8 cellular contexts compared by ENCODE assay signal in genomic region chr15:77542491-77543001, GRCh38.
DNase-seq lines count a peak whose midpoint lies in the region; ATAC-seq, FAIRE-seq and TF ChIP-seq lines count a peak whose summit lies in the region.

No MANE protein-coding gene starts in this region.

- peak overlapping the region; percentile 77 for H3K4me3 Mint-ChIP-seq in activated CD8-positive, alpha-beta T cell treated with anti-CD3 and anti-CD28 coated beads, Interleukin-2, amount 10 ng/mL, durations not matched to agents 7 days and 5 days

- in situ Hi-C loops in HepG2 (cut with HindIII; ENCODE audit: extremely low pct_ligation_motif_present, low pct_unique_long_range_greater_than_20kb) (loop anchor here (5.0 kb wide), 3 partner anchors 40 to 435 kb away; no protein-coding TSS in a partner anchor), GM13977 (cut with MboI; ENCODE audit: low pct_unique_long_range_greater_than_20kb, low sequenced_read_pairs, unreplicated experiment) (loop anchor here (10.0 kb wide), 1 partner anchor 428 kb away; no protein-coding TSS in a partner anchor)

- no peak for TF ChIP-seq RAD21 in HepG2 (CRISPR knock-in tag; IDR thresholded peaks at IDR 0.05)

- no peak overlapping the region for H3K27ac ChIP-seq in HepG2 (ENCODE audit: extremely low read length, insufficient read depth, low read length)
- no peak overlapping the region for H3K27ac ChIP-seq in right lobe of liver
- no peak overlapping the region for H3K27ac ChIP-seq in kidney (ENCODE audit: low read depth in 2 of 2, low read length in 2 of 2)
- H3K27ac ChIP-seq in vagina: peak overlapping the region; percentile 72

- DNase-seq in HepG2 (ENCODE audit: low spot score) (no peak), right lobe of liver (no peak), kidney (no peak), vagina (ENCODE audit: extremely low spot score in 2 of 2) (no peak), GM13977 (ENCODE audit: low spot score) (no peak)
- no peak for DNase-seq in activated CD8-positive, alpha-beta T cell treated with anti-CD3 and anti-CD28 coated beads, Interleukin-2, amount 10 ng/mL, durations not matched to agents 7 days and 5 days

- CTCF ChIA-PET in HepG2 (lab: Yijun Ruan, JAX; ENCODE audit: low intra/inter-chr PET ratio, low total read pairs): interaction anchor here (0.7 to 2.4 kb wide), 5 partner anchors 46 to 518 kb away, joined by 3 to 15 read pairs (median 8); no protein-coding TSS in a partner anchor
- CTCF ChIA-PET in activated CD8-positive, alpha-beta T cell treated with anti-CD3 and anti-CD28 coated beads, Interleukin-2, amount 10 ng/mL, durations not matched to agents 7 days and 5 days (lab: Charles Lee): interaction anchor here (0.7 to 8.1 kb wide), 70 partner anchors 8 to 675 kb away, joined by 3 to 216 read pairs (median 5); partner anchors contain the start of genes HMG20A, RCN2 and SCAPER

- H3K4me3 ChIP-seq in HepG2 (replicated peaks in 1 of 3; ENCODE audit: insufficient read depth in 1 of 3, low read depth in 2 of 3, low read length in 3 of 3): peak overlapping the region; percentile 51 to 75 (median 52)
- H3K4me3 ChIP-seq in right lobe of liver: no peak overlapping the region
- H3K4me3 ChIP-seq in kidney (ENCODE audit: low read length in 2 of 2): peak overlapping the region; percentile 55 to 56
- H3K4me3 ChIP-seq in vagina: peak overlapping the region; percentile 31 to 37

- H3K9me3 ChIP-seq in HepG2 (ENCODE audit: low read length) (no peaks in the 10 kb centered on the region), right lobe of liver (no peaks in the 10 kb centered on the region), kidney (ENCODE audit: control insufficient read depth in 1 of 2, low read length in 2 of 2) (no peaks in the 10 kb centered on the region), vagina (no peaks in the 10 kb centered on the region)

- BruUV-seq in HepG2 (replicated peaks; lab: Mats Ljungman, UMichigan): no TSS peak

- H3K9ac ChIP-seq in HepG2 (ENCODE audit: insufficient read depth, low read depth, low read length) (peak overlapping the region; percentile 58; the same call in 1 of the 2 replicates), kidney (ENCODE audit: low read length in 2 of 2) (peak overlapping the region in 1 of 2 donors; percentile 69)

- TF ChIP-seq EP300 in HepG2 (IDR thresholded peaks at IDR 0.05; ENCODE audit: low read depth in 2 of 2, low read length in 2 of 2) (no peak), HepG2 (CRISPR knock-in tag; IDR thresholded peaks at IDR 0.05; ENCODE audit: borderline replicate concordance) (no peak)

- peak; percentile 8; the same call in 2 of the 3 replicates for ATAC-seq in HepG2
- ATAC-seq in right lobe of liver: no peak
- ATAC-seq in activated CD8-positive, alpha-beta T cell treated with anti-CD3 and anti-CD28 coated beads, Interleukin-2, amount 10 ng/mL, durations not matched to agents 7 days and 5 days: no peak
- ATAC-seq in GM21423 (IDR thresholded peaks at IDR 0.05; ENCODE audit: unreplicated experiment): no peak
- ATAC-seq in HG03045 (IDR thresholded peaks at IDR 0.05; ENCODE audit: unreplicated experiment): no peak

- H3K36me3 ChIP-seq in HepG2 (replicated peaks in 1 of 2; ENCODE audit: control insufficient read depth in 1 of 2, insufficient read depth in 2 of 2, low read length in 2 of 2) (no peaks in the 10 kb centered on the region), right lobe of liver (no peaks in the 10 kb centered on the region), kidney (ENCODE audit: control insufficient read depth in 1 of 2, insufficient read depth in 2 of 2, low read length in 2 of 2) (no peaks in the 10 kb centered on the region), vagina (no peaks in the 10 kb centered on the region)

- H3K4me1 Mint-ChIP-seq in activated CD8-positive, alpha-beta T cell treated with anti-CD3 and anti-CD28 coated beads, Interleukin-2, amount 10 ng/mL, durations not matched to agents 7 days and 5 days (ENCODE audit: low read depth): peaks cover 11% of the 10 kb centered on the region

- no peaks in the 10 kb centered on the region for H3K79me2 ChIP-seq in HepG2 (ENCODE audit: insufficient read depth, low read length)

- H3K27me3 ChIP-seq in HepG2 (ENCODE audit: control insufficient read depth in 1 of 2, insufficient read depth in 2 of 2, low read length in 2 of 2) (peaks cover 6 to 13% of the 10 kb centered on the region in 2 experiments; a peak in 3 of 5 replicates), right lobe of liver (no peaks in the 10 kb centered on the region), vagina (no peaks in the 10 kb centered on the region)

- POLR2A ChIA-PET in HepG2 (lab: Yijun Ruan, JAX): interaction anchor here (1.5 to 2.1 kb wide), 2 partner anchors 10 to 15 kb away, joined by 4 to 11 read pairs; no protein-coding TSS in a partner anchor
- POLR2A ChIA-PET in activated CD8-positive, alpha-beta T cell treated with anti-CD3 and anti-CD28 coated beads, Interleukin-2, amount 10 ng/mL, durations not matched to agents 7 days and 5 days (lab: Charles Lee): interaction anchor here (1.1 kb wide), 1 partner anchor 132 kb away, joined by 4 read pairs; no protein-coding TSS in a partner anchor

- no peaks in the 10 kb centered on the region for H3K9me3 Mint-ChIP-seq in activated CD8-positive, alpha-beta T cell treated with anti-CD3 and anti-CD28 coated beads, Interleukin-2, amount 10 ng/mL, durations not matched to agents 7 days and 5 days (ENCODE audit: insufficient read depth)

- TF ChIP-seq POLR2A in HepG2 (IDR thresholded peaks at IDR 0.05; ENCODE audit: insufficient read depth in 1 of 2, low read depth in 2 of 2, low read length in 2 of 2): no peak
- no peak for TF ChIP-seq POLR2A in right lobe of liver (IDR thresholded peaks at IDR 0.05)
- no peak for TF ChIP-seq POLR2A in vagina (IDR thresholded peaks at IDR 0.05)

- H3K4me1 ChIP-seq in HepG2 (ENCODE audit: insufficient read depth, low read length) (peaks cover 23% of the 10 kb centered on the region), right lobe of liver (peaks cover 0 to 6% (median 0%) of the 10 kb centered on the region in 4 donors), kidney (ENCODE audit: control insufficient read depth in 1 of 2, insufficient read depth in 1 of 2, low read depth in 1 of 2, low read length in 2 of 2) (peaks cover 3 to 5% of the 10 kb centered on the region in 2 donors), vagina (peaks cover 47% of the 10 kb centered on the region)

- no peaks in the 10 kb centered on the region for H3K27me3 Mint-ChIP-seq in activated CD8-positive, alpha-beta T cell treated with anti-CD3 and anti-CD28 coated beads, Interleukin-2, amount 10 ng/mL, durations not matched to agents 7 days and 5 days (ENCODE audit: low read depth)

- no peak overlapping the region for H3K27ac Mint-ChIP-seq in activated CD8-positive, alpha-beta T cell treated with anti-CD3 and anti-CD28 coated beads, Interleukin-2, amount 10 ng/mL, durations not matched to agents 7 days and 5 days

- H4K20me1 ChIP-seq in HepG2 (ENCODE audit: insufficient read depth, low read length): no peaks in the 10 kb centered on the region

- peak overlapping the region; percentile 97 for H3K4me2 ChIP-seq in HepG2 (ENCODE audit: low read depth, low read length)

- intact Hi-C loops in HepG2 (cut with micrococcal nuclease; ENCODE audit: unreplicated experiment): loop anchor here (2.0 to 5.0 kb wide), 4 partner anchors 46 to 425 kb away; partner anchors contain the start of gene LINGO1
- intact Hi-C loops in right lobe of liver (cut with DNase I): loop anchor here in 1 of 2 donors (10.0 kb wide), 1 partner anchor 518 kb away; no protein-coding TSS in a partner anchor
- intact Hi-C loops in kidney (cut with DNase I): loop anchor here (5.0 to 10.0 kb wide), 2 partner anchors 428 to 520 kb away; no protein-coding TSS in a partner anchor
- intact Hi-C loops in vagina (cut with DNase I): loop anchor here (10.0 kb wide), 1 partner anchor 428 kb away; no protein-coding TSS in a partner anchor

- H2AFZ ChIP-seq in HepG2 (ENCODE audit: low read length): no peak overlapping the region

- FAIRE-seq in HepG2 (lab: Jason Lieb, UNC) (no peak), kidney (lab: Jason Lieb, UNC) (no peak)

- H3K36me3 Mint-ChIP-seq in activated CD8-positive, alpha-beta T cell treated with anti-CD3 and anti-CD28 coated beads, Interleukin-2, amount 10 ng/mL, durations not matched to agents 7 days and 5 days (ENCODE audit: low read depth): no peaks in the 10 kb centered on the region

- TF ChIP-seq CTCF in HepG2 (CRISPR knock-in tag; IDR thresholded peaks at IDR 0.05) (no peak), right lobe of liver (IDR thresholded peaks at IDR 0.05) (no peak), kidney (IDR thresholded peaks at IDR 0.05; ENCODE audit: borderline replicate concordance, extremely low read depth, insufficient read depth) (no peak), vagina (IDR thresholded peaks at IDR 0.05) (no peak), GM13977 (IDR thresholded peaks at IDR 0.05; ENCODE audit: extremely low read depth, insufficient read depth, missing control alignments) (no peak)

- WGBS in HepG2 (ENCODE audit: low lambda C conversion rate): 68% methylated on average over 12 of the region's 16 CpGs
- 76% methylated on average over 5 of the region's 16 CpGs for WGBS in right lobe of liver (ENCODE audit: insufficient coverage, low coverage, low lambda C conversion rate, missing lambda C conversion rate)

TF ChIP-seq in HepG2, 621 proteins besides CTCF, POLR2A, EP300 and RAD21:
- TF ChIP-seq ELF1 (CRISPR knock-in tag; IDR thresholded peaks at IDR 0.05) (no peak), ARNT2 (CRISPR knock-in tag; IDR thresholded peaks at IDR 0.05; ENCODE audit: low read depth) (no peak), ZMAT3 (CRISPR knock-in tag; conservative IDR thresholded peaks at IDR 0.05) (0 out of 2 replicates have a peak, but pooled peaks have one; percentile 14), MAFG (CRISPR knock-in tag; IDR thresholded peaks at IDR 0.05) (no peak), TMF1 (CRISPR knock-in tag; IDR thresholded peaks at IDR 0.05; ENCODE audit: low read depth) (no peak), BORCS8-MEF2B (CRISPR knock-in tag; IDR thresholded peaks at IDR 0.05) (no peak), NR3C1 (CRISPR knock-in tag; IDR thresholded peaks at IDR 0.05) (no peak), GABPB1 (CRISPR knock-in tag; IDR thresholded peaks at IDR 0.05) (no peak), ZNF549 (CRISPR knock-in tag; IDR thresholded peaks at IDR 0.05) (no peak), ZC3H4 (CRISPR knock-in tag; IDR thresholded peaks at IDR 0.05; ENCODE audit: borderline replicate concordance) (0 out of 2 replicates have a peak, but pooled peaks have one; percentile 5), HIVEP1 (CRISPR knock-in tag; IDR thresholded peaks at IDR 0.05) (no peak)

Comparison
In these comparisons a context has a peak if more than half of its experiments do, and no peak if none do; other contexts are left out.
1. H3K4me3 ChIP-seq: peak in HepG2 (3 of 3), kidney (2 of 2) and vagina (2 of 2); none in right lobe of liver (0 of 3).